Comparison of ENCODE assay signal across 17 cellular contexts in genomic region chr11:88354909-88355308, GRCh38. TPM values are rescaled to one million over a fixed set of nuclear protein-coding genes. Genes with fewer than 3 reads are reported as not detected.
A peak's percentile ranks its signal among the peaks of the same experiment; 100 is the strongest.
DNase-seq lines count a peak whose midpoint lies in the region; ATAC-seq, FAIRE-seq and TF ChIP-seq lines count a peak whose summit lies in the region.
"Had no signal": no experiment of that assay in that cellular context is flagged by ENCODE, and none has a peak within 500 bp of the region (broad histone marks: within the 10 kb centered on the region; RNA-seq: fewer than 3 reads in every experiment).

No MANE protein-coding gene starts in this region.

- peak in 1 of 3 donors; percentile 14 for TF ChIP-seq POLR2A in spleen (IDR thresholded peaks at IDR 0.05)

- POLR2A ChIA-PET in activated CD4-positive, alpha-beta T cell treated with anti-CD3 and anti-CD28 coated beads for 36 hours (lab: Charles Lee), result interaction anchor here (0.6 to 1.8 kb wide), 4 partner anchors 17 to 148 kb away, joined by 3 to 5 read pairs (median 3); partner anchors contain the start of gene CTSC

- peaks cover 46% of the 10 kb centered on the region for H3K4me1 Mint-ChIP-seq in activated CD4-positive, alpha-beta T cell treated with anti-CD3 and anti-CD28 coated beads for 36 hours

- FAIRE-seq in small intestine (lab: Jason Lieb, UNC), result no peak
- FAIRE-seq: H54 had no signal

- no peak overlapping the region for H3K27ac Mint-ChIP-seq in activated CD4-positive, alpha-beta T cell treated with anti-CD3 and anti-CD28 coated beads for 36 hours

- H3K27me3 ChIP-seq in spleen (replicated peaks in 1 of 7) (no peaks in the 10 kb centered on the region), BE2C (no peaks in the 10 kb centered on the region; the same call in 1 of the 2 replicates), small intestine (ENCODE audit: control insufficient read depth in 2 of 2, insufficient read depth in 2 of 2, low read length in 2 of 2) (no peaks in the 10 kb centered on the region)
- H3K27me3 ChIP-seq: stomach had no signal

- H3K4me3 ChIP-seq in spleen (no peak overlapping the region), BE2C (ENCODE audit: low read depth, low read length) (no peak overlapping the region), small intestine (ENCODE audit: low read depth in 1 of 2, low read length in 2 of 2) (no peak overlapping the region)
- H3K4me3 ChIP-seq: prostate gland, stomach had no signal

- CTCF ChIA-PET in activated CD4-positive, alpha-beta T cell treated with anti-CD3 and anti-CD28 coated beads for 36 hours (lab: Charles Lee), result interaction anchor here (0.9 to 1.6 kb wide), 6 partner anchors 10 to 249 kb away, joined by 3 to 8 read pairs (median 4); partner anchors contain the start of gene CTSC

- no peaks in the 10 kb centered on the region for H3K36me3 Mint-ChIP-seq in activated CD4-positive, alpha-beta T cell treated with anti-CD3 and anti-CD28 coated beads for 36 hours (ENCODE audit: low read depth)

- intact Hi-C loops in activated CD4-positive, alpha-beta T cell treated with anti-CD3 and anti-CD28 coated beads for 36 hours (cut with DNase I, micrococcal nuclease), result loop anchor here (1.0 to 5.0 kb wide), 5 partner anchors 18 to 1763 kb away; partner anchors contain the start of gene CTSC (in 1 of the 2)
- intact Hi-C loops in spleen (cut with DNase I; ENCODE audit: low total_unique reads), result no loop called here

- peak overlapping the region in 7 of 8 donors; percentile 5 to 76 (median 59) for H3K27ac ChIP-seq in spleen
- peak overlapping the region in 1 of 2 donors; percentile 20 for H3K27ac ChIP-seq in small intestine (ENCODE audit: low read depth in 1 of 2, low read length in 1 of 2)
- H3K27ac ChIP-seq: prostate gland had no signal

- no peaks in the 10 kb centered on the region for H3K9me3 Mint-ChIP-seq in activated CD4-positive, alpha-beta T cell treated with anti-CD3 and anti-CD28 coated beads for 36 hours (ENCODE audit: low read depth)

- DNase-seq in activated CD4-positive, alpha-beta T cell treated with anti-CD3 and anti-CD28 coated beads for 36 hours, result no peak
- DNase-seq in activated CD4-positive, alpha-beta T cell treated with anti-CD3 and anti-CD28 coated beads, Interleukin-2, amount 50 U/mL, for 4 hours, result no peak
- DNase-seq in SIG-M5 treated with dmso at 0.1 percent for 504 hours (lab: John Stamatoyannopoulos, UW; ENCODE audit: unreplicated experiment), result peak; percentile 73
- DNase-seq in spleen, result no peak
- DNase-seq in BE2C, result no peak
- DNase-seq in small intestine, result no peak
- DNase-seq: 8988T; effector memory CD4-positive, alpha-beta T cell; glutamatergic neuron; mammary epithelial cell; NCI-H526 treated with DMSO at 0.1 percent for 48 hours; stimulated activated CD4-positive, alpha-beta T cell treated with anti-CD3 and anti-CD28 coated beads, Interleukin-2, amount 100 ng/mL, for 24 hours; stomach had no signal

- ATAC-seq in activated CD4-positive, alpha-beta T cell treated with anti-CD3 and anti-CD28 coated beads for 36 hours, result peak; percentile 50
- peak; percentile 30 for ATAC-seq in HG02885 (IDR thresholded peaks at IDR 0.05; ENCODE audit: poor library complexity, unreplicated experiment)
- ATAC-seq in HG02571 (IDR thresholded peaks at IDR 0.05; ENCODE audit: unreplicated experiment), result no peak

- TF ChIP-seq CTCF in spleen (IDR thresholded peaks at IDR 0.05 in 8 of 11, conservative IDR thresholded peaks at IDR 0.05 in 3 of 11) (no peak), BE2C (IDR thresholded peaks at IDR 0.05; ENCODE audit: low read depth, low read length) (no peak)

- peaks cover 0 to 55% (median 36%) of the 10 kb centered on the region in 6 donors for H3K4me1 ChIP-seq in spleen
- H3K4me1 ChIP-seq in BE2C, result no peaks in the 10 kb centered on the region
- H3K4me1 ChIP-seq in small intestine (ENCODE audit: control insufficient read depth in 2 of 2, insufficient read depth in 1 of 2, low read depth in 1 of 2, low read length in 1 of 2), result peaks cover 0 to 3% of the 10 kb centered on the region in 2 donors
- H3K4me1 ChIP-seq: prostate gland had no signal

- no peaks in the 10 kb centered on the region for H3K27me3 Mint-ChIP-seq in activated CD4-positive, alpha-beta T cell treated with anti-CD3 and anti-CD28 coated beads for 36 hours

- 60 to 79% (median 65%) methylated on average over 2 of the region's 2 CpGs for WGBS in spleen, 5 donors
- 71 to 79% (median 75%) methylated on average over 2 of the region's 2 CpGs for WGBS in small intestine, 3 donors

- H3K9me3 ChIP-seq in spleen, result no peaks in the 10 kb centered on the region
- no peaks in the 10 kb centered on the region for H3K9me3 ChIP-seq in BE2C
- H3K9me3 ChIP-seq in small intestine (ENCODE audit: control insufficient read depth, low read depth), result no peaks in the 10 kb centered on the region
- H3K9me3 ChIP-seq: prostate gland, stomach had no signal

- H3K36me3 ChIP-seq in spleen (no peaks in the 10 kb centered on the region), BE2C (no peaks in the 10 kb centered on the region), small intestine (ENCODE audit: control insufficient read depth in 2 of 2, insufficient read depth in 2 of 2, low read length in 2 of 2) (no peaks in the 10 kb centered on the region)
- H3K36me3 ChIP-seq: prostate gland, stomach had no signal

- no peak overlapping the region for H3K4me3 Mint-ChIP-seq in activated CD4-positive, alpha-beta T cell treated with anti-CD3 and anti-CD28 coated beads for 36 hours

RNA-seq across cellular contexts. Expression of gene CTSC, which starts 17.4 kb away (rescaled TPM):
- total RNA-seq in activated CD4-positive, alpha-beta T cell treated with anti-CD3 and anti-CD28 coated beads for 36 hours, result 10 to 100 TPM; 53.1 to 59.4 TPM
- 100 to 1,000 TPM; 204 to 566 (median 366) TPM for total RNA-seq in spleen
- polyA plus RNA-seq in spleen (100 to 1,000 TPM in 1 of 3 donors, 10 to 100 TPM in 2; 67.1 to 112 (median 82.9) TPM), small intestine (10 to 100 TPM; 16.1 to 72.6 (median 24.6) TPM)
- 43.9 TPM for polyA plus RNA-seq in BE2C (2012; ENCODE audit: insufficient read depth, insufficient read length, low read depth)
